In genomic region chr7:138226001-138226476, GRCh38 we compare ENCODE assay signal across 12 cellular contexts.
DNase-seq lines count a peak whose midpoint lies in the region; ATAC-seq, FAIRE-seq and TF ChIP-seq lines count a peak whose summit lies in the region.
"Had no signal": no experiment of that assay in that cellular context is flagged by ENCODE, and none has a peak within 500 bp of the region (broad histone marks: within the 10 kb centered on the region; RNA-seq: fewer than 3 reads in every experiment).

No MANE protein-coding gene starts in this region.

- H3K79me1 ChIP-seq in neuronal stem cell (ENCODE audit: low read depth, low read length) = no peaks in the 10 kb centered on the region

- peaks cover 8 to 41% of the 10 kb centered on the region in 2 donors for H3K9me3 ChIP-seq in neuronal stem cell (replicated peaks in 1 of 2; ENCODE audit: control insufficient read depth in 2 of 2, insufficient read depth in 1 of 2, low read depth in 1 of 2, low read length in 2 of 2)

- no peak overlapping the region for H4K8ac ChIP-seq in neuronal stem cell (ENCODE audit: low read depth, low read length)

- H3K4ac ChIP-seq in neuronal stem cell (ENCODE audit: low read length) = no peak overlapping the region

- H3K36me3 ChIP-seq in neuronal stem cell (replicated peaks in 1 of 2; ENCODE audit: control insufficient read depth in 2 of 2, insufficient read depth in 2 of 2, low read length in 2 of 2) = no peaks in the 10 kb centered on the region

- no peak for TF ChIP-seq CTCF in fibroblast of villous mesenchyme (IDR thresholded peaks at IDR 0.05; ENCODE audit: insufficient read depth, low read depth, low read length)

- H2AK5ac ChIP-seq in neuronal stem cell (ENCODE audit: low read depth, low read length) = no peak overlapping the region

- no peak overlapping the region for H3K23ac ChIP-seq in neuronal stem cell (ENCODE audit: low read depth, low read length, poor library complexity)

- H2BK12ac ChIP-seq in neuronal stem cell (ENCODE audit: low read length) = no peak overlapping the region

- ATAC-seq in GM18870 (IDR thresholded peaks at IDR 0.05; ENCODE audit: unreplicated experiment) (no peak), GM21423 (IDR thresholded peaks at IDR 0.05; ENCODE audit: unreplicated experiment) (no peak)

- no CpG with 5 or more reads among the region's 5 CpGs for whole genome bisulfite sequencing in neuronal stem cell (ENCODE audit: extremely low coverage in 2 of 2, insufficient read length in 2 of 2, insufficient replicate concordance in 1 of 2), 2 donors

- DNase-seq in HTR-8/SVneo (ENCODE audit: insufficient read length, low spot score) (peak; percentile 9), SK-N-DZ (ENCODE audit: low spot score) (peak; percentile 10), fibroblast of villous mesenchyme (ENCODE audit: low read depth) (peak; percentile 66), neuronal stem cell (ENCODE audit: low spot score) (no peak), GM12892 (ENCODE audit: insufficient read length) (no peak)
- DNase-seq: activated T-cell treated with anti-CD3 and anti-CD28 coated beads for 4 hours, glutamatergic neuron, NCI-H526 had no signal

- H2AFZ ChIP-seq in neuronal stem cell (ENCODE audit: low read length) = peak overlapping the region; percentile 36

- no peak overlapping the region for H3K9ac ChIP-seq in neuronal stem cell (ENCODE audit: low read depth, low read length, poor library complexity)

- H3K14ac ChIP-seq in neuronal stem cell (ENCODE audit: low read length) = no peak overlapping the region

- no peak for TF ChIP-seq POLR2A in GM12892 (IDR thresholded peaks at IDR 0.05; ENCODE audit: low read depth, low read length)

- H3K4me2 ChIP-seq in neuronal stem cell (ENCODE audit: insufficient read depth, low read length, poor library complexity, severe bottlenecking) = no peak overlapping the region

- H2BK5ac ChIP-seq in neuronal stem cell (ENCODE audit: low read length) = no peak overlapping the region

- H3K18ac ChIP-seq in neuronal stem cell (ENCODE audit: low read length) = peak overlapping the region; percentile 50

- FAIRE-seq in HTR-8/SVneo (lab: Jason Lieb, UNC) (no peak), GM12892 (lab: Jason Lieb, UNC) (no peak)
- FAIRE-seq: D721Med, GM18507 had no signal

- peak overlapping the region; percentile 6 for H4K91ac ChIP-seq in neuronal stem cell (ENCODE audit: low read depth, low read length, poor library complexity)

- no peaks in the 10 kb centered on the region for H3K27me3 ChIP-seq in neuronal stem cell (ENCODE audit: control insufficient read depth in 3 of 3, insufficient read depth in 3 of 3, low read depth in 1 of 3, low read length in 3 of 3)

- no peak overlapping the region for H3K27ac ChIP-seq in neuronal stem cell (replicated peaks; ENCODE audit: low read length)

- peaks cover 2 to 9% of the 10 kb centered on the region in 2 donors for H3K4me1 ChIP-seq in neuronal stem cell (ENCODE audit: control insufficient read depth in 2 of 2, insufficient read depth in 1 of 2, low read depth in 1 of 2, low read length in 2 of 2)

- no peak overlapping the region for H3K4me3 ChIP-seq in fibroblast of villous mesenchyme (ENCODE audit: low read depth, low read length)
- no peak overlapping the region for H3K4me3 ChIP-seq in neuronal stem cell (ENCODE audit: low read length in 2 of 2)

- H2BK120ac ChIP-seq in neuronal stem cell (ENCODE audit: low read depth, low read length) = no peak overlapping the region

- no peak overlapping the region for H2BK15ac ChIP-seq in neuronal stem cell (ENCODE audit: low read length)

Comparison
In these comparisons a context has a peak if more than half of its experiments do, and no peak if none do; other contexts are left out.
1. DNase-seq: peak in HTR-8/SVneo (single experiment), SK-N-DZ (single experiment) and fibroblast of villous mesenchyme (single experiment); none in neuronal stem cell (single experiment) and GM12892 (single experiment).